In the genomic region with DNA sequence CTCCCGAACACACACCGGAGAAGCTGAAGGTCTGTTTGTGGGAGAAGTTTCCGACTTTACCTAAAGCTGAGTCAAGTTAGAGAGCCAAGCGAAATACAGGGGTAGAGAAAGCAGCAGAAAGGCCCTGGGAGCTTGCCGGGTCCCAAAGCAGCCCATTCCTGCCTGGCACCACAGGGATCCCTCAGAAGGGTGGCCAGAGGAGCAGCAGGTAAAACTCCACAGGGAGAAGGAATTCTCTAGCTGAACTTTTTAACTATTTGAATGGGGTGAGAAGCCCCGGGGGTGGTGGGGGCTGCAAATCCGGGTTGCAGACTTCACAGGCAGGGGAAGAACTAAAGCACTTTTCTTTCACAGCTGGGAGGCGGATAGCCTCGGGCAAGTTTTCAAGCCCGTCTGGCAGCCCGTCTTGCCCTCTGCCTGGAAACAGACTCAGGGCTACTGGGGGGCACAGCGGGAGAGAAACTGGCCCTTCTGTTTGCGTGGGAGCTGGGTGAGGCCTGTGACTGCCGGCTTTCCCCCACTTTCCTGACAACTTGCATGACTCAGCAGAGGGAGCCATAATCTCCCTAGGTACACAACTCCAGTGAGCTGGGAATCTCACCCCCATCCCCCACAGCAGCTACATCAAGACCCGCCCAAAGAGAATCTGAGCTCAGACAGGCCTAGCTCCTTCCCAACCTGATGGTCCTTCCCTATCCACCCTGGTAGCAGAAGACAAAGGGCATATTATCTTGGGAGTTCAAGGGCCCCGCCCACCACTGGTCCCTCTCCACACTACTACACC, we compare ENCODE assay signal across 13 cellular contexts.
A peak's percentile ranks its signal among the peaks of the same experiment; 100 is the strongest.
DNase-seq lines count a peak whose midpoint lies in the region; ATAC-seq, FAIRE-seq and TF ChIP-seq lines count a peak whose summit lies in the region.
"Had no signal": no experiment of that assay in that cellular context is flagged by ENCODE, and none has a peak within 500 bp of the region (broad histone marks: within the 10 kb centered on the region; RNA-seq: fewer than 3 reads in every experiment).

No MANE protein-coding gene starts in this region.

- no peak overlapping the region for H2AFZ ChIP-seq in GM23248

- H3K27ac Mint-ChIP-seq in MCF 10A (ENCODE audit: low read depth, unreplicated experiment): peak overlapping the region; percentile 91

- no peak overlapping the region for H3K27ac ChIP-seq in breast epithelium
- H3K27ac ChIP-seq in GM23248: no peak overlapping the region
- H3K27ac ChIP-seq: coronary artery had no signal

- no peaks in the 10 kb centered on the region for H3K36me3 ChIP-seq in breast epithelium
- H3K36me3 ChIP-seq in GM23248 (ENCODE audit: low read depth): peaks cover 10% of the 10 kb centered on the region

- POLR2A ChIA-PET in MCF 10A (lab: Yijun Ruan, JAX): interaction anchor here (0.7 to 3.4 kb wide), 18 partner anchors 8 to 408 kb away, joined by 3 to 17 read pairs (median 4); a partner anchor contains a TSS

- BruUV-seq in MCF 10A (replicated peaks; lab: Mats Ljungman, UMichigan): no TSS peak

- CTCF ChIA-PET in MCF 10A (lab: Yijun Ruan, JAX): interaction anchor here (0.6 to 4.4 kb wide), 16 partner anchors 10 to 448 kb away, joined by 3 to 36 read pairs (median 4); a partner anchor contains a TSS

- H3K4me3 ChIP-seq in breast epithelium (no peak overlapping the region), GM23248 (no peak overlapping the region)
- H3K4me3 ChIP-seq: coronary artery, GM12878 had no signal

- FAIRE-seq in urothelium cell line (lab: Jason Lieb, UNC): no peak
- FAIRE-seq: GM12878, kidney had no signal

- peaks cover 16% of the 10 kb centered on the region for H3K9me3 Mint-ChIP-seq in MCF 10A (ENCODE audit: unreplicated experiment)

- no peak for TF ChIP-seq POLR2A in breast epithelium (IDR thresholded peaks at IDR 0.05)

- 91 to 95% methylated on average over 12 to 16 of the region's 16 CpGs for WGBS in GM23248 (ENCODE audit: low coverage in 1 of 2, low lambda C conversion rate in 2 of 2, missing lambda C conversion rate in 2 of 2), 2 experiments

- TF ChIP-seq CTCF in MCF 10A (IDR thresholded peaks at IDR 0.05; ENCODE audit: unreplicated experiment): no peak
- no peak for TF ChIP-seq CTCF in breast epithelium (IDR thresholded peaks at IDR 0.05)

- peak overlapping the region; percentile 55 for H3K4me3 Mint-ChIP-seq in MCF 10A (ENCODE audit: unreplicated experiment)

- H3F3A ChIP-seq in GM23248 (ENCODE audit: insufficient read depth): peaks cover 9% of the 10 kb centered on the region; the same call in 1 of the 2 replicates

- H4K20me1 ChIP-seq in GM23248 (ENCODE audit: insufficient read depth): no peaks in the 10 kb centered on the region

- no peak for ATAC-seq in Right ventricle myocardium inferior
- ATAC-seq: GM12878 had no signal

- H3K4me1 ChIP-seq in breast epithelium (no peaks in the 10 kb centered on the region), GM23248 (ENCODE audit: insufficient read depth) (peaks cover 12% of the 10 kb centered on the region)

- H3K36me3 Mint-ChIP-seq in MCF 10A (ENCODE audit: insufficient read depth, unreplicated experiment): peaks cover 15% of the 10 kb centered on the region

- DNase-seq in MCF 10A (ENCODE audit: unreplicated experiment) (peak; percentile 80), breast epithelium (ENCODE audit: low spot score in 2 of 2) (no peak), amniotic epithelial cell (ENCODE audit: low read depth) (peak; percentile 78), iPS DF 19.7 (ENCODE audit: low read depth, low spot score) (peak; percentile 59), urothelium cell line (ENCODE audit: low spot score) (peak; percentile 24), GM23248 (no peak), Right ventricle myocardium inferior (ENCODE audit: missing footprints) (no peak)
- no peak for DNase-seq in stimulated activated CD4-positive, alpha-beta T cell treated with anti-CD3 and anti-CD28 coated beads, Interleukin-4, amount 100 ng/mL, for 1 hour
- DNase-seq: activated CD8-positive, alpha-beta memory T cell treated with anti-CD3 and anti-CD28 coated beads, Interleukin-2, amount 50 U/mL, for 4 hours; kidney; stimulated activated naive CD4-positive, alpha-beta T cell had no signal

- H3K9ac ChIP-seq in GM23248: no peak overlapping the region

- H3K79me2 ChIP-seq in GM23248 (ENCODE audit: insufficient read depth): peaks cover 3% of the 10 kb centered on the region; the same call in 1 of the 2 replicates

- H3K4me2 ChIP-seq in GM23248 (ENCODE audit: unreplicated experiment): no peak overlapping the region

- in situ Hi-C loops in GM23248 (cut with MboI): loop anchor here (25.0 kb wide), 2 partner anchors 329 to 754 kb away; a partner anchor contains a TSS

- no peaks in the 10 kb centered on the region for H3K27me3 Mint-ChIP-seq in MCF 10A (ENCODE audit: insufficient read depth, unreplicated experiment)

- intact Hi-C loops in MCF 10A (cut with micrococcal nuclease): no loop called here
- intact Hi-C loops in breast epithelium (cut with DNase I; ENCODE audit: low total_unique reads): no loop called here
- intact Hi-C loops in Right ventricle myocardium inferior (cut with DNase I): no loop called here

- H3K9me2 ChIP-seq in GM23248 (ENCODE audit: insufficient read depth): no peaks in the 10 kb centered on the region

- H3K9me3 ChIP-seq in breast epithelium: no peaks in the 10 kb centered on the region
- H3K9me3 ChIP-seq in GM23248 (ENCODE audit: low read depth): peaks cover 4% of the 10 kb centered on the region

- H3K27me3 ChIP-seq in breast epithelium: no peaks in the 10 kb centered on the region
- no peaks in the 10 kb centered on the region for H3K27me3 ChIP-seq in GM23248 (replicated peaks; ENCODE audit: insufficient read depth)

- peaks cover 25% of the 10 kb centered on the region for H3K4me1 Mint-ChIP-seq in MCF 10A (ENCODE audit: insufficient read depth, unreplicated experiment)

Comparison
In these comparisons a context has a peak if more than half of its experiments do, and no peak if none do; other contexts are left out.
1. DNase-seq: peak in MCF 10A (single experiment), amniotic epithelial cell (single experiment), iPS DF 19.7 (single experiment) and urothelium cell line (single experiment); none in breast epithelium (0 of 2), GM23248 (single experiment), Right ventricle myocardium inferior (single experiment) and stimulated activated CD4-positive, alpha-beta T cell treated with anti-CD3 and anti-CD28 coated beads, Interleukin-4, amount 100 ng/mL, for 1 hour (single experiment).